ENCODE assay signal across 9 cellular contexts in genomic region chr20:64038252-64038578, GRCh38. TPM values are rescaled to one million over a fixed set of nuclear protein-coding genes. Genes with fewer than 3 reads are reported as not detected.
A peak's percentile ranks its signal among the peaks of the same experiment; 100 is the strongest.
DNase-seq lines count a peak whose midpoint lies in the region; ATAC-seq and TF ChIP-seq lines count a peak whose summit lies in the region.
"Had no signal": no experiment of that assay in that cellular context is flagged by ENCODE, and none has a peak within 500 bp of the region (broad histone marks: within the 10 kb centered on the region; RNA-seq: fewer than 3 reads in every experiment).

No MANE protein-coding gene starts in this region.

- H3K9me2 ChIP-seq in SK-N-SH: no peaks in the 10 kb centered on the region

- TF ChIP-seq POLR2A in right lobe of liver (IDR thresholded peaks at IDR 0.05): no peak

- peak overlapping the region; percentile 82; the same call in 1 of the 2 replicates for H3K4me2 ChIP-seq in SK-N-SH

- intact Hi-C loops in right lobe of liver (cut with DNase I): no loop called here

- TF ChIP-seq RAD21 in SK-N-SH (IDR thresholded peaks at IDR 0.05; ENCODE audit: low read length): no peak

- H3K9me3 ChIP-seq in SK-N-SH (no peaks in the 10 kb centered on the region), right lobe of liver (no peaks in the 10 kb centered on the region)

- H2AFZ ChIP-seq in SK-N-SH (ENCODE audit: low read depth): no peak overlapping the region

- H3K4me3 ChIP-seq in SK-N-SH (ENCODE audit: low read depth in 2 of 2, low read length in 1 of 2) (peak overlapping the region; percentile 42 to 57; a peak in 2 of 4 replicates), right lobe of liver (peak overlapping the region in 2 of 3 donors; percentile 57 to 62)

- no peak for TF ChIP-seq EP300 in SK-N-SH (IDR thresholded peaks at IDR 0.05; ENCODE audit: borderline replicate concordance in 1 of 2, low read depth in 1 of 2, low read length in 1 of 2)

- H4K20me1 ChIP-seq in SK-N-SH (ENCODE audit: insufficient read depth): 0 out of 2 replicates have a peak, but pooled peaks cover 10% of the 10 kb centered on the region

- H3K27me3 ChIP-seq in SK-N-SH (ENCODE audit: insufficient read depth) (no peaks in the 10 kb centered on the region), right lobe of liver (peaks cover 0 to 11% of the 10 kb centered on the region in 2 donors)

- no peak overlapping the region for H3K27ac Mint-ChIP-seq in osteocyte (ENCODE audit: unreplicated experiment)

- POLR2A ChIA-PET in SK-N-SH (lab: Yijun Ruan, JAX): interaction anchor here (0.9 to 3.6 kb wide), 2 partner anchors 57 to 502 kb away, joined by 3 to 18 read pairs; partner anchors contain the start of gene PRPF6

- WGBS in SK-N-SH (ENCODE audit: low lambda C conversion rate): 20% methylated on average over 1 of the region's 31 CpGs
- WGBS in right lobe of liver (ENCODE audit: insufficient coverage, low coverage, low lambda C conversion rate, missing lambda C conversion rate): 0% methylated on average over 2 of the region's 31 CpGs

- no peaks in the 10 kb centered on the region for H3F3A ChIP-seq in SK-N-SH (replicated peaks; ENCODE audit: insufficient read depth)

- no peak overlapping the region for H3K9ac ChIP-seq in SK-N-SH

- H3K36me3 ChIP-seq in SK-N-SH (replicated peaks in 1 of 2; ENCODE audit: control insufficient read depth in 1 of 2, insufficient read depth in 2 of 2, low read length in 1 of 2) (peaks cover 0 to 8% of the 10 kb centered on the region in 2 experiments), right lobe of liver (peaks cover 0 to under 1% (median 0%) of the 10 kb centered on the region in 4 donors)

- H3K4me3 Mint-ChIP-seq in osteocyte (ENCODE audit: unreplicated experiment): no peak overlapping the region

- peaks cover 6% of the 10 kb centered on the region for H3K36me3 Mint-ChIP-seq in osteocyte (ENCODE audit: unreplicated experiment)

- H3K9me3 Mint-ChIP-seq in osteocyte (ENCODE audit: unreplicated experiment): no peaks in the 10 kb centered on the region

- CTCF ChIA-PET in SK-N-SH (lab: Yijun Ruan, JAX): interaction anchor here (0.6 to 7.7 kb wide), 43 partner anchors 8 to 514 kb away, joined by 3 to 85 read pairs (median 4); partner anchors contain the start of genes LKAAEAR1, OPRL1, PRPF6 and RGS19

- ATAC-seq in HG02678 (IDR thresholded peaks at IDR 0.05; ENCODE audit: unreplicated experiment): peak; percentile 14
- ATAC-seq in right lobe of liver: peak; percentile 7 to 43 (median 20)

- peaks cover 9% of the 10 kb centered on the region for H3K27me3 Mint-ChIP-seq in osteocyte (ENCODE audit: unreplicated experiment)

- H3K27ac ChIP-seq in SK-N-SH (ENCODE audit: low read depth in 2 of 2, low read length in 1 of 2) (no peak overlapping the region), right lobe of liver (peak overlapping the region in 2 of 3 donors; percentile 8 to 39)

- H3K4me1 ChIP-seq in SK-N-SH (ENCODE audit: control insufficient read depth in 1 of 2, insufficient read depth in 2 of 2, low read depth in 1 of 2, low read length in 1 of 2): peaks cover 0 to 13% of the 10 kb centered on the region in 2 experiments; a peak in 1 of 4 replicates
- H3K4me1 ChIP-seq in right lobe of liver: peaks cover 0 to 7% (median 0%) of the 10 kb centered on the region in 4 donors

- peaks cover 19% of the 10 kb centered on the region for H3K4me1 Mint-ChIP-seq in osteocyte (ENCODE audit: unreplicated experiment)

- TF ChIP-seq CTCF in SK-N-SH (IDR thresholded peaks at IDR 0.05): no peak
- TF ChIP-seq CTCF in right lobe of liver (IDR thresholded peaks at IDR 0.05): no peak
- no peak for TF ChIP-seq CTCF in osteocyte (IDR thresholded peaks at IDR 0.05)

- peak; percentile 65 for DNase-seq in NCI-H2227 (lab: John Stamatoyannopoulos, UW; ENCODE audit: unreplicated experiment)
- DNase-seq in NCI-H2227 treated with DMSO at 0.1 percent for 48 hours (lab: John Stamatoyannopoulos, UW): no peak
- DNase-seq in SK-N-SH: no peak
- DNase-seq in right lobe of liver: peak in 1 of 3 donors; percentile 53
- no peak for DNase-seq in activated gamma-delta T cell treated with Interleukin-2 at 50 U/mL for 16 hours
- DNase-seq in CD1c-positive myeloid dendritic cell (ENCODE audit: extremely low spot score): no peak
- no peak for DNase-seq in osteocyte (ENCODE audit: extremely low spot score, unreplicated experiment)

- no peaks in the 10 kb centered on the region for H3K79me2 ChIP-seq in SK-N-SH (ENCODE audit: insufficient read depth)

TF ChIP-seq in SK-N-SH, 30 proteins besides CTCF, POLR2A, EP300 and RAD21:
- no peak for TF ChIP-seq TCF12 (IDR thresholded peaks at IDR 0.05)
- no peak for TF ChIP-seq TEAD4 (IDR thresholded peaks at IDR 0.05; ENCODE audit: borderline replicate concordance, insufficient read depth)
- TF ChIP-seq MXI1 (IDR thresholded peaks at IDR 0.05; ENCODE audit: low read depth, low read length): no peak
- TF ChIP-seq GATA2 (CRISPR knock-in tag; IDR thresholded peaks at IDR 0.05): no peak
- TF ChIP-seq REST (IDR thresholded peaks at IDR 0.05; ENCODE audit: low read depth, low read length): no peak
- no peak for TF ChIP-seq PBX3 (IDR thresholded peaks at IDR 0.05)
- TF ChIP-seq RXRA (IDR thresholded peaks at IDR 0.05; ENCODE audit: borderline replicate concordance, low read depth): no peak
- no peak for TF ChIP-seq TAF1 (IDR thresholded peaks at IDR 0.05; ENCODE audit: borderline replicate concordance, low read depth, low read length)
- TF ChIP-seq EZH2phosphoT487 (IDR thresholded peaks at IDR 0.05; ENCODE audit: borderline replicate concordance, low read depth): no peak
- TF ChIP-seq SMC3 (IDR thresholded peaks at IDR 0.05; ENCODE audit: low read depth, low read length): no peak
- TF ChIP-seq NRF1 (IDR thresholded peaks at IDR 0.05; ENCODE audit: low read depth, low read length): no peak
- no peak for TF ChIP-seq NFIC (IDR thresholded peaks at IDR 0.05; ENCODE audit: borderline replicate concordance)
- TF ChIP-seq RCOR1 (IDR thresholded peaks at IDR 0.05; ENCODE audit: low read length): no peak

RNA-seq across cellular contexts. Expression of gene C20orf204, which starts 2.2 kb away (rescaled TPM):
- 0.16 and 0.21 TPM in 2 replicates for polyA plus RNA-seq in SK-N-SH (2012; rRNA removed)
- 0.01 and 0.05 TPM in 2 replicates for polyA plus RNA-seq in SK-N-SH (2012; cell fraction: cytosol; rRNA removed)
- polyA plus RNA-seq in SK-N-SH (2012; cell fraction: nucleus; rRNA removed): 2.1 and 5.9 TPM in 2 replicates
- total RNA-seq in right lobe of liver: 1 to 10 TPM in 1 of 6 experiments, under 1 TPM in 4, not detected in 1; 0.29 to 1.1 (median 0.44) TPM
- total RNA-seq in osteocyte: 1.3 and 1.4 TPM in 2 replicates

RNA-seq across cellular contexts. Expression of gene SOX18, which starts 11.2 kb away (rescaled TPM):
- not detected in 2 replicates for polyA plus RNA-seq in SK-N-SH (2012; rRNA removed)
- not detected in 2 replicates for polyA plus RNA-seq in SK-N-SH (2012; cell fraction: cytosol; rRNA removed)
- polyA plus RNA-seq in SK-N-SH (2012; cell fraction: nucleus; rRNA removed): 0.07 TPM in 1 of 2 replicates, not detected in the other
- 1 to 10 TPM; 4.1 to 7.8 (median 5.6) TPM for total RNA-seq in right lobe of liver
- 1.2 and 2.0 TPM in 2 replicates for total RNA-seq in osteocyte
- polyA plus RNA-seq: BJ had no signal

RNA-seq across cellular contexts. Expression of gene TCEA2, which starts 24.8 kb away (rescaled TPM):
- polyA plus RNA-seq in SK-N-SH (2012; rRNA removed): 53.5 and 98.9 TPM in 2 replicates
- polyA plus RNA-seq in SK-N-SH (2012; cell fraction: cytosol; rRNA removed): 48.6 and 62.9 TPM in 2 replicates
- polyA plus RNA-seq in SK-N-SH (2012; cell fraction: nucleus; rRNA removed): 179 and 294 TPM in 2 replicates
- total RNA-seq in right lobe of liver (10 to 100 TPM; 14.8 to 45.6 (median 28.6) TPM), osteocyte (67.3 and 73.1 TPM in 2 replicates)

RNA-seq across cellular contexts. Expression of gene RGS19, which starts 41.1 kb away (rescaled TPM):
- polyA plus RNA-seq in SK-N-SH (2012; rRNA removed): 18.7 and 20.5 TPM in 2 replicates
- polyA plus RNA-seq in SK-N-SH (2012; cell fraction: cytosol; rRNA removed): 10.0 and 16.3 TPM in 2 replicates
- 15.3 and 16.4 TPM in 2 replicates for polyA plus RNA-seq in SK-N-SH (2012; cell fraction: nucleus; rRNA removed)
- total RNA-seq in right lobe of liver (10 to 100 TPM in 2 of 6 experiments, 1 to 10 TPM in 4; 2.6 to 10.9 (median 5.7) TPM), osteocyte (8.0 and 10.0 TPM in 2 replicates)

RNA-seq across cellular contexts. Expression of gene OPRL1, which starts 41.7 kb away (rescaled TPM):
- polyA plus RNA-seq in SK-N-SH (2012; rRNA removed): 1.7 and 1.8 TPM in 2 replicates
- polyA plus RNA-seq in SK-N-SH (2012; cell fraction: cytosol; rRNA removed): 0.77 and 1.3 TPM in 2 replicates
- polyA plus RNA-seq in SK-N-SH (2012; cell fraction: nucleus; rRNA removed): 3.2 and 3.8 TPM in 2 replicates
- total RNA-seq in right lobe of liver (under 1 TPM in 5 of 6 experiments, not detected in 1; 0.13 to 0.32 (median 0.25) TPM), osteocyte (1.6 and 2.1 TPM in 2 replicates)

Comparison
In these comparisons a context has a peak if more than half of its experiments do, and no peak if none do; other contexts are left out.
1. H3K27ac ChIP-seq: peak in right lobe of liver (2 of 3); none in SK-N-SH (0 of 2).